ENCODE assay signal across 26 cellular contexts in the genomic region with DNA sequence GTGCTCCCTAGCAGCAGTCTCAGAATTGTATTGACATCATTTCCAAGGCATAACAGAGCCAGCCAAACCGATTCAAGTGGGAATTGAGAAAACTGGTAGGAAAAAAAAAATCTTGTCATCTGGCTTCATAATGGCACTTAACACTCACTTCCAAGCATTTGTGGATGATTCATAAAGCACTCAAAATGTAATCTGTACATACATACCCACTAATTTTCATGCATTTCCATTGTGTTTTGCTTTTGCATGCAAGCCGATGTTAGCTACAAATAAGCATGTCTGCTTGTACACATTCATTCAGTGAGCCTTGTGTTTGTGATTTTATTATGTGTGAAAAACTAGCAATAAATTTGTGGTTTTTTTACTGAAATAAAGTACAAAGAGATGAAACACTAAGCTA. TPM values are rescaled to one million over a fixed set of nuclear protein-coding genes. Genes with fewer than 3 reads are reported as not detected.
DNase-seq lines count a peak whose midpoint lies in the region; ATAC-seq and TF ChIP-seq lines count a peak whose summit lies in the region.
"Had no signal": no experiment of that assay in that cellular context is flagged by ENCODE, and none has a peak within 500 bp of the region (broad histone marks: within the 10 kb centered on the region; RNA-seq: fewer than 3 reads in every experiment).

No MANE protein-coding gene starts in this region.

- peaks cover 0 to 5% (median 0%) of the 10 kb centered on the region in 3 donors for H3K4me1 Mint-ChIP-seq in T-cell
- H3K4me1 Mint-ChIP-seq: neural crest cell had no signal

- H2AFZ ChIP-seq in GM23248, result peak overlapping the region; percentile 18; the same call in 1 of the 2 replicates
- H2AFZ ChIP-seq: parathyroid adenoma had no signal

- H3K4me3 Mint-ChIP-seq in T-cell, result no peak overlapping the region
- H3K4me3 Mint-ChIP-seq: activated T-cell treated with anti-CD3 and anti-CD28 coated beads, Interleukin-2, amount 50 U/mL, for 4 hours; neural crest cell; stimulated activated effector memory CD8-positive, alpha-beta T cell treated with anti-CD3 and anti-CD28 coated beads, Interleukin-12 subunit alpha, Interleukin-12 subunit beta, amount 100 ng/mL, for 72 hours; T-helper 17 cell; type B pancreatic cell had no signal

- no peaks in the 10 kb centered on the region for H3K36me3 ChIP-seq in GM23248 (ENCODE audit: low read depth)
- H3K36me3 ChIP-seq: ascending aorta; BLaER1 treated with 17β-estradiol and CSF1 and Interleukin-3, amounts not matched to agents 10 nM and 100 nM; cardiac muscle cell; colonic mucosa had no signal

- H4K20me1 ChIP-seq in GM23248 (ENCODE audit: insufficient read depth), result no peaks in the 10 kb centered on the region
- H4K20me1 ChIP-seq: BLaER1 treated with 17β-estradiol and CSF1 and Interleukin-3, amounts not matched to agents 10 nM and 100 nM had no signal

- POLR2A ChIA-PET in T-cell (lab: Charles Lee), result no interaction called here

- H3K9ac ChIP-seq in GM23248, result no peak overlapping the region
- H3K9ac ChIP-seq: BLaER1 treated with 17β-estradiol and CSF1 and Interleukin-3, amounts not matched to agents 10 nM and 100 nM; parathyroid adenoma had no signal

- peak; percentile 19 for DNase-seq in GM23248
- DNase-seq in NCI-H1105 treated with DMSO at 0.1 percent for 48 hours (lab: John Stamatoyannopoulos, UW), result peak; percentile 99
- DNase-seq in NCI-H2227 (lab: John Stamatoyannopoulos, UW; ENCODE audit: unreplicated experiment), result peak; percentile 62
- peak; percentile 5 for DNase-seq in fibroblast of mammary gland (ENCODE audit: low read depth)
- no peak for DNase-seq in iPS-NIHi7 (ENCODE audit: extremely low spot score)
- no peak for DNase-seq in T-cell
- DNase-seq in activated CD4-positive, alpha-beta T cell treated with anti-CD3 and anti-CD28 coated beads, Interleukin-2, amount 50 U/mL, for 4 hours, result no peak
- DNase-seq: activated CD4-positive, alpha-beta T cell treated with anti-CD3 and anti-CD28 coated beads, Interleukin-2, amount 50 U/mL, for 1 hour; activated CD4-positive, CD25-positive, alpha-beta regulatory T cell; activated gamma-delta T cell treated with Interleukin-2 at 50 U/mL for 16 hours; activated T-cell treated with anti-CD3 and anti-CD28 coated beads, Interleukin-2, amount 50 U/mL, for 4 hours; colonic mucosa; DMS153; effector CD8-positive, alpha-beta T cell; glutamatergic neuron; IMR-90; retina; T-helper 17 cell had no signal

- 7 to 8% methylated on average over 2 of the region's 2 CpGs for WGBS in GM23248 (ENCODE audit: low coverage in 1 of 2, low lambda C conversion rate in 2 of 2, missing lambda C conversion rate in 2 of 2), 2 experiments

- no peak for ATAC-seq in T-cell (replicated peaks in 1 of 4)
- ATAC-seq: activated T-cell treated with anti-CD3 and anti-CD28 coated beads, Interleukin-2, amount 50 U/mL, for 4 hours; stimulated activated effector memory CD8-positive, alpha-beta T cell treated with anti-CD3 and anti-CD28 coated beads, Interleukin-12 subunit alpha, Interleukin-12 subunit beta, amount 100 ng/mL, for 72 hours; T-helper 17 cell had no signal

- H3K79me2 ChIP-seq in GM23248 (ENCODE audit: insufficient read depth), result no peaks in the 10 kb centered on the region
- H3K79me2 ChIP-seq: parathyroid adenoma had no signal

- H3K27ac ChIP-seq in GM23248, result no peak overlapping the region
- H3K27ac ChIP-seq: ascending aorta; BLaER1 treated with 17β-estradiol and CSF1 and Interleukin-3, amounts not matched to agents 10 nM and 100 nM; cardiac muscle cell; colonic mucosa; parathyroid adenoma; RWPE1 had no signal

- H3K4me2 ChIP-seq in GM23248 (ENCODE audit: unreplicated experiment), result no peak overlapping the region
- H3K4me2 ChIP-seq: BLaER1 treated with 17β-estradiol and CSF1 and Interleukin-3, amounts not matched to agents 10 nM and 100 nM had no signal

- H3K9me2 ChIP-seq in GM23248 (ENCODE audit: insufficient read depth), result no peaks in the 10 kb centered on the region

- no peaks in the 10 kb centered on the region for H3K9me3 Mint-ChIP-seq in T-cell
- H3K9me3 Mint-ChIP-seq: activated T-cell treated with anti-CD3 and anti-CD28 coated beads, Interleukin-2, amount 50 U/mL, for 4 hours; neural crest cell; stimulated activated effector memory CD8-positive, alpha-beta T cell treated with anti-CD3 and anti-CD28 coated beads, Interleukin-12 subunit alpha, Interleukin-12 subunit beta, amount 100 ng/mL, for 72 hours; type B pancreatic cell had no signal

- TF ChIP-seq CTCF in fibroblast of mammary gland (conservative IDR thresholded peaks at IDR 0.05; ENCODE audit: control insufficient read depth, insufficient read depth, low read depth, low read length), result no peak

- no peaks in the 10 kb centered on the region for H3K36me3 Mint-ChIP-seq in T-cell
- H3K36me3 Mint-ChIP-seq: stimulated activated effector memory CD8-positive, alpha-beta T cell treated with anti-CD3 and anti-CD28 coated beads, Interleukin-12 subunit alpha, Interleukin-12 subunit beta, amount 100 ng/mL, for 72 hours; type B pancreatic cell had no signal

- H3K4me1 ChIP-seq in GM23248 (ENCODE audit: insufficient read depth), result no peaks in the 10 kb centered on the region
- H3K4me1 ChIP-seq: ascending aorta, colonic mucosa, parathyroid adenoma had no signal

- in situ Hi-C loops in GM23248 (cut with MboI), result no loop called here

- H3K27ac Mint-ChIP-seq in T-cell, result no peak overlapping the region
- H3K27ac Mint-ChIP-seq: stimulated activated effector memory CD8-positive, alpha-beta T cell treated with anti-CD3 and anti-CD28 coated beads, Interleukin-12 subunit alpha, Interleukin-12 subunit beta, amount 100 ng/mL, for 72 hours; T-helper 17 cell; type B pancreatic cell had no signal

- no peak overlapping the region for H3K4me3 ChIP-seq in GM23248
- no peak overlapping the region for H3K4me3 ChIP-seq in fibroblast of mammary gland (ENCODE audit: control insufficient read depth, low read depth, low read length)
- H3K4me3 ChIP-seq: ascending aorta; BLaER1 treated with 17β-estradiol and CSF1 and Interleukin-3, amounts not matched to agents 10 nM and 100 nM; cardiac muscle cell; colonic mucosa had no signal

- H3F3A ChIP-seq in GM23248 (ENCODE audit: insufficient read depth), result no peaks in the 10 kb centered on the region

- peaks cover 0 to 2% of the 10 kb centered on the region in 2 donors for H3K27me3 Mint-ChIP-seq in T-cell
- H3K27me3 Mint-ChIP-seq: T-helper 17 cell, type B pancreatic cell had no signal

- no peaks in the 10 kb centered on the region for H3K27me3 ChIP-seq in GM23248 (replicated peaks; ENCODE audit: insufficient read depth)
- H3K27me3 ChIP-seq: ascending aorta; BLaER1 treated with 17β-estradiol and CSF1 and Interleukin-3, amounts not matched to agents 10 nM and 100 nM; cardiac muscle cell; colonic mucosa had no signal

- no peaks in the 10 kb centered on the region for H3K9me3 ChIP-seq in GM23248 (ENCODE audit: low read depth)
- H3K9me3 ChIP-seq: ascending aorta, colonic mucosa had no signal

- CTCF ChIA-PET in T-cell (lab: Charles Lee), result interaction anchor here in 1 of 2 donors (0.5 kb wide), 1 partner anchor 1400 kb away, joined by 3 read pairs; no protein-coding TSS in a partner anchor

RNA-seq across cellular contexts. Expression of a gene that starts 18.6 kb away (rescaled TPM):
- total RNA-seq in GM23248 (2014; rRNA removed; shearing (Covaris generic)), result 17.1 and 20.4 TPM in 2 replicates
- polyA plus RNA-seq in GM23248 (2016; fragmentation: Nextera tagmentation; extraction: Ambion mirVana), result 5.1 and 7.7 TPM in 2 replicates
- 1 to 10 TPM; 3.9 to 7.5 (median 4.4) TPM for total RNA-seq in T-cell

Comparison
In these comparisons a context has a peak if more than half of its experiments do, and no peak if none do; other contexts are left out.
1. DNase-seq: peak in GM23248 (single experiment), NCI-H1105 treated with DMSO at 0.1 percent for 48 hours (single experiment), NCI-H2227 (single experiment) and fibroblast of mammary gland (single experiment); none in iPS-NIHi7 (single experiment), T-cell (0 of 34) and activated CD4-positive, alpha-beta T cell treated with anti-CD3 and anti-CD28 coated beads, Interleukin-2, amount 50 U/mL, for 4 hours (0 of 2).